Comparison of ENCODE assay signal across 10 cellular contexts in genomic region chr11:315516-315994, GRCh38. TPM values are rescaled to one million over a fixed set of nuclear protein-coding genes. Genes with fewer than 3 reads are reported as not detected.
A peak's percentile ranks its signal among the peaks of the same experiment; 100 is the strongest.
DNase-seq lines count a peak whose midpoint lies in the region; ATAC-seq, FAIRE-seq and TF ChIP-seq lines count a peak whose summit lies in the region.
"Had no signal": no experiment of that assay in that cellular context is flagged by ENCODE, and none has a peak within 500 bp of the region (broad histone marks: within the 10 kb centered on the region; RNA-seq: fewer than 3 reads in every experiment).

No MANE protein-coding gene starts in this region.

- H3K4me3 ChIP-seq in AG04449 (ENCODE audit: low read depth, low read length) (peak overlapping the region; percentile 35), SJCRH30 (no peak overlapping the region)
- peak overlapping the region; percentile 87 for H3K4me3 ChIP-seq in effector memory CD4-positive, alpha-beta T cell (ENCODE audit: insufficient read depth, low read depth, low read length, poor library complexity, severe bottlenecking)

- FAIRE-seq in HTR-8/SVneo (lab: Jason Lieb, UNC) = no peak

- peak overlapping the region; percentile 81 to 94 (median 92) for H3K4me3 Mint-ChIP-seq in IgD-negative memory B cell
- H3K4me3 Mint-ChIP-seq in natural killer cell treated with Interleukin-12 subunit alpha and Interleukin-12 subunit beta and Interleukin-15 and Interleukin-18, amount 100 ng/mL, for 72 hours = peak overlapping the region; percentile 88

- peaks cover 24 to 37% (median 26%) of the 10 kb centered on the region in 3 donors for H3K4me1 Mint-ChIP-seq in IgD-negative memory B cell
- peaks cover 57 to 60% of the 10 kb centered on the region in 2 donors for H3K4me1 Mint-ChIP-seq in natural killer cell treated with Interleukin-12 subunit alpha and Interleukin-12 subunit beta and Interleukin-15 and Interleukin-18, amount 100 ng/mL, for 72 hours (ENCODE audit: low read depth in 2 of 2)

- CTCF ChIA-PET in AG04449 (lab: Yijun Ruan, JAX) = interaction anchor here (0.7 to 4.5 kb wide), 4 partner anchors 10 to 133 kb away, joined by 3 to 45 read pairs (median 14); partner anchors contain the start of gene IFITM2

- no peaks in the 10 kb centered on the region for H3K27me3 ChIP-seq in effector memory CD4-positive, alpha-beta T cell (replicated peaks; ENCODE audit: control insufficient read depth, insufficient read depth, low read length, poor library complexity, severe bottlenecking)
- H3K27me3 ChIP-seq in SJCRH30 = no peaks in the 10 kb centered on the region

- peak overlapping the region in 1 of 3 donors; percentile 73 for H3K27ac Mint-ChIP-seq in IgD-negative memory B cell
- H3K27ac Mint-ChIP-seq in natural killer cell treated with Interleukin-12 subunit alpha and Interleukin-12 subunit beta and Interleukin-15 and Interleukin-18, amount 100 ng/mL, for 72 hours = peak overlapping the region; percentile 85 to 90

- peaks cover 29% of the 10 kb centered on the region for H3K4me1 ChIP-seq in effector memory CD4-positive, alpha-beta T cell (ENCODE audit: control insufficient read depth, insufficient read depth, low read length, poor library complexity, severe bottlenecking)
- peaks cover 5% of the 10 kb centered on the region; the same call in 1 of the 2 replicates for H3K4me1 ChIP-seq in SJCRH30

- no peaks in the 10 kb centered on the region for H3K9me3 ChIP-seq in effector memory CD4-positive, alpha-beta T cell (ENCODE audit: control insufficient read depth, low read length)
- no peaks in the 10 kb centered on the region for H3K9me3 ChIP-seq in SJCRH30 (replicated peaks)

- POLR2A ChIA-PET in AG04449 (lab: Yijun Ruan, JAX) = no interaction called here

- H3K27me3 Mint-ChIP-seq in IgD-negative memory B cell = peaks cover 4% of the 10 kb centered on the region
- H3K27me3 Mint-ChIP-seq in natural killer cell treated with Interleukin-12 subunit alpha and Interleukin-12 subunit beta and Interleukin-15 and Interleukin-18, amount 100 ng/mL, for 72 hours = no peaks in the 10 kb centered on the region

- no peak for TF ChIP-seq CTCF in AG04449 (IDR thresholded peaks at IDR 0.05; ENCODE audit: insufficient read depth, low read length, missing control alignments)

- H3K9me3 Mint-ChIP-seq in IgD-negative memory B cell = no peaks in the 10 kb centered on the region
- no peaks in the 10 kb centered on the region for H3K9me3 Mint-ChIP-seq in natural killer cell treated with Interleukin-12 subunit alpha and Interleukin-12 subunit beta and Interleukin-15 and Interleukin-18, amount 100 ng/mL, for 72 hours

- H3K36me3 ChIP-seq in effector memory CD4-positive, alpha-beta T cell (ENCODE audit: control insufficient read depth, insufficient read depth, low read length) = peaks cover 7% of the 10 kb centered on the region
- no peaks in the 10 kb centered on the region for H3K36me3 ChIP-seq in SJCRH30

- H3K27ac ChIP-seq in effector memory CD4-positive, alpha-beta T cell (ENCODE audit: insufficient read depth, low read length, poor library complexity, severe bottlenecking) = peak overlapping the region; percentile 77
- H3K27ac ChIP-seq in SJCRH30 = no peak overlapping the region

- no peak for ATAC-seq in natural killer cell treated with Interleukin-12 subunit alpha and Interleukin-12 subunit beta and Interleukin-15 and Interleukin-18, amount 100 ng/mL, for 72 hours
- no peak for ATAC-seq in GM19035 (IDR thresholded peaks at IDR 0.05; ENCODE audit: unreplicated experiment)

- no peaks in the 10 kb centered on the region for H3K36me3 Mint-ChIP-seq in IgD-negative memory B cell
- no peaks in the 10 kb centered on the region for H3K36me3 Mint-ChIP-seq in natural killer cell treated with Interleukin-12 subunit alpha and Interleukin-12 subunit beta and Interleukin-15 and Interleukin-18, amount 100 ng/mL, for 72 hours

- no peak for DNase-seq in AG04449 (ENCODE audit: low read depth, low spot score)
- DNase-seq in effector memory CD4-positive, alpha-beta T cell = no peak
- DNase-seq in natural killer cell treated with Interleukin-12 subunit alpha and Interleukin-12 subunit beta and Interleukin-15 and Interleukin-18, amount 100 ng/mL, for 72 hours (ENCODE audit: low spot score) = peak; percentile 51
- no peak for DNase-seq in HTR-8/SVneo (ENCODE audit: insufficient read length, low spot score)
- DNase-seq in NCI-H2171 treated with DMSO at 0.1 percent for 48 hours (lab: John Stamatoyannopoulos, UW) = no peak
- no peak for DNase-seq in SJCRH30
- DNase-seq: trophoblast cell had no signal

RNA-seq across cellular contexts. Expression of gene IFITM1, which starts 1.7 kb away (rescaled TPM):
- 233 TPM for polyA plus RNA-seq in IgD-negative memory B cell
- 10 to 100 TPM; 58.1 to 71.0 TPM for total RNA-seq in natural killer cell treated with Interleukin-12 subunit alpha and Interleukin-12 subunit beta and Interleukin-15 and Interleukin-18, amount 100 ng/mL, for 72 hours
- total RNA-seq in SJCRH30 (2014; rRNA removed; shearing (Covaris generic)) = 4.9 and 7.4 TPM in 2 replicates

RNA-seq across cellular contexts. Expression of gene IFITM3, which starts 5.1 kb away (rescaled TPM):
- 1.4 TPM for polyA plus RNA-seq in IgD-negative memory B cell
- total RNA-seq in natural killer cell treated with Interleukin-12 subunit alpha and Interleukin-12 subunit beta and Interleukin-15 and Interleukin-18, amount 100 ng/mL, for 72 hours = 10 to 100 TPM; 28.2 to 29.8 TPM
- total RNA-seq in SJCRH30 (2014; rRNA removed; shearing (Covaris generic)) = 100 and 101 TPM in 2 replicates

RNA-seq across cellular contexts. Expression of gene IFITM2, which starts 7.9 kb away (rescaled TPM):
- 1,305 TPM for polyA plus RNA-seq in IgD-negative memory B cell
- total RNA-seq in natural killer cell treated with Interleukin-12 subunit alpha and Interleukin-12 subunit beta and Interleukin-15 and Interleukin-18, amount 100 ng/mL, for 72 hours = 100 to 1,000 TPM in 1 of 2 donors, 10 to 100 TPM in 1; 87.9 to 171 TPM
- 38.4 and 40.0 TPM in 2 replicates for total RNA-seq in SJCRH30 (2014; rRNA removed; shearing (Covaris generic))

RNA-seq across cellular contexts. Expression of gene IFITM5, which starts 16.2 kb away (rescaled TPM):
- polyA plus RNA-seq in IgD-negative memory B cell = not detected
- not detected for total RNA-seq in natural killer cell treated with Interleukin-12 subunit alpha and Interleukin-12 subunit beta and Interleukin-15 and Interleukin-18, amount 100 ng/mL, for 72 hours
- not detected in 2 replicates for total RNA-seq in SJCRH30 (2014; rRNA removed; shearing (Covaris generic))
- total RNA-seq: lung microvascular endothelial cell had no signal

RNA-seq across cellular contexts. Expression of gene PGGHG, which starts 26.6 kb away (rescaled TPM):
- 6.1 TPM for polyA plus RNA-seq in IgD-negative memory B cell
- total RNA-seq in natural killer cell treated with Interleukin-12 subunit alpha and Interleukin-12 subunit beta and Interleukin-15 and Interleukin-18, amount 100 ng/mL, for 72 hours = 10 to 100 TPM; 17.0 to 24.9 TPM
- 4.7 and 8.5 TPM in 2 replicates for total RNA-seq in SJCRH30 (2014; rRNA removed; shearing (Covaris generic))
